10 cellular contexts compared by ENCODE assay signal in genomic region chr3:54146383-54147239, GRCh38. TPM values are rescaled to one million over a fixed set of nuclear protein-coding genes. Genes with fewer than 3 reads are reported as not detected.
A peak's percentile ranks its signal among the peaks of the same experiment; 100 is the strongest.
DNase-seq lines count a peak whose midpoint lies in the region; ATAC-seq, FAIRE-seq and TF ChIP-seq lines count a peak whose summit lies in the region.
"Had no signal": no experiment of that assay in that cellular context is flagged by ENCODE, and none has a peak within 500 bp of the region (broad histone marks: within the 10 kb centered on the region; RNA-seq: fewer than 3 reads in every experiment).

No MANE protein-coding gene starts in this region.

- no peak overlapping the region for H3K27ac ChIP-seq in lower lobe of right lung
- H3K27ac ChIP-seq in uterus: no peak overlapping the region
- H3K27ac ChIP-seq: BLaER1 treated with 17β-estradiol and CSF1 and Interleukin-3, amounts not matched to agents 10 nM and 100 nM had no signal

- no peak for FAIRE-seq in bronchial epithelial cell (lab: Jason Lieb, UNC)
- FAIRE-seq: TTC549 had no signal

- no peaks in the 10 kb centered on the region for H3K27me3 ChIP-seq in bronchial epithelial cell (ENCODE audit: control insufficient read depth, insufficient read depth, low read length)
- no peaks in the 10 kb centered on the region for H3K27me3 ChIP-seq in lower lobe of right lung (ENCODE audit: low read depth)
- no peaks in the 10 kb centered on the region for H3K27me3 ChIP-seq in uterus
- H3K27me3 ChIP-seq: BLaER1 treated with 17β-estradiol and CSF1 and Interleukin-3, amounts not matched to agents 10 nM and 100 nM had no signal

- DNase-seq in NCI-H187 (lab: John Stamatoyannopoulos, UW): peak; percentile 9 to 15
- no peak for DNase-seq in NCI-H187 treated with DMSO at 0.1 percent for 48 hours (lab: John Stamatoyannopoulos, UW)
- peak; percentile 69 for DNase-seq in NCI-H2227 (lab: John Stamatoyannopoulos, UW; ENCODE audit: unreplicated experiment)
- DNase-seq in bronchial epithelial cell (ENCODE audit: low read depth): no peak
- DNase-seq in lower lobe of right lung: peak; percentile 64
- DNase-seq in uterus: no peak
- no peak for DNase-seq in amniotic stem cell (lab: John Stamatoyannopoulos, UW)

- intact Hi-C loops in lower lobe of right lung (cut with DNase I) (no loop called here), uterus (cut with DNase I; ENCODE audit: low total_unique reads) (no loop called here)

- peak; percentile 51 for TF ChIP-seq CTCF in bronchial epithelial cell (IDR thresholded peaks at IDR 0.05; ENCODE audit: insufficient read depth, low read length, severe bottlenecking)
- TF ChIP-seq CTCF in lower lobe of right lung (IDR thresholded peaks at IDR 0.05): peak; percentile 59
- peak in 1 of 4 experiments; percentile 40 for TF ChIP-seq CTCF in uterus (IDR thresholded peaks at IDR 0.05)

- H3K4me3 ChIP-seq in bronchial epithelial cell (ENCODE audit: low read depth, low read length): no peak overlapping the region
- H3K4me3 ChIP-seq in lower lobe of right lung: no peak overlapping the region
- no peak overlapping the region for H3K4me3 ChIP-seq in uterus
- H3K4me3 ChIP-seq: BLaER1 treated with 17β-estradiol and CSF1 and Interleukin-3, amounts not matched to agents 10 nM and 100 nM had no signal

- no peaks in the 10 kb centered on the region for H3K4me1 ChIP-seq in lower lobe of right lung
- H3K4me1 ChIP-seq in uterus: no peaks in the 10 kb centered on the region

- ATAC-seq in lower lobe of right lung (peak; percentile 77 to 88), HG03520 (IDR thresholded peaks at IDR 0.05; ENCODE audit: unreplicated experiment) (no peak)

- H3K36me3 ChIP-seq in bronchial epithelial cell (ENCODE audit: control insufficient read depth, insufficient read depth, low read length) (no peaks in the 10 kb centered on the region), lower lobe of right lung (no peaks in the 10 kb centered on the region), uterus (no peaks in the 10 kb centered on the region)
- H3K36me3 ChIP-seq: BLaER1 treated with 17β-estradiol and CSF1 and Interleukin-3, amounts not matched to agents 10 nM and 100 nM had no signal

- TF ChIP-seq POLR2A in uterus (IDR thresholded peaks at IDR 0.05): no peak

- no peaks in the 10 kb centered on the region for H3K9me3 ChIP-seq in lower lobe of right lung
- H3K9me3 ChIP-seq in uterus: no peaks in the 10 kb centered on the region
- H3K9me3 ChIP-seq: BLaER1 treated with 17β-estradiol and CSF1 and Interleukin-3, amounts not matched to agents 10 nM and 100 nM had no signal

RNA-seq across cellular contexts. Expression of gene CACNA2D3, which starts 24.3 kb away (rescaled TPM):
- total RNA-seq in bronchial epithelial cell (0.13 TPM in 1 of 2 replicates, not detected in the other), lower lobe of right lung (3.6 TPM), uterus (1 to 10 TPM in 3 of 4 donors, under 1 TPM in 1; 0.83 to 5.0 (median 2.5) TPM)

Comparison
In these comparisons a context has a peak if more than half of its experiments do, and no peak if none do; other contexts are left out.
1. DNase-seq: peak in NCI-H187 (2 of 2), NCI-H2227 (single experiment) and lower lobe of right lung (single experiment); none in NCI-H187 treated with DMSO at 0.1 percent for 48 hours (single experiment), bronchial epithelial cell (single experiment), uterus (0 of 2) and amniotic stem cell (single experiment).